ENCODE assay signal across 18 cellular contexts in the genomic region with DNA sequence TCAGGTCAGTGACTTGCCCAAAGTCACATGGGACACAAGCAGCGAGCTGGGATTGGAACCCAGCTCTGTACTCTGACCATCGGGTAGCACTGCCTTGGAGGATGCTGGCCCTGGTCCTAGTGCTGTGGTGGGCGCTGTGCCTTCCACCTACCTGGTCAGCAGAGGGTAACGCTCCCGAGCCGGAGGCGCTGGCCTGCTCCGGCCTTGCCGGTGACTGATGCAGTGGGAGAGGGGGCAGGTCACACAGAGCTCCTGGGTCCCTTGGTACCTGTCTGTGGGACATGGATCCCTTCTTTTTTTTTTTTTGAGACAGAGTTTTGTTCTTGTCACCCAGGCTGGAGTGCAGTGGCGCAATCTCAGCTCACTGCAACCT. TPM values are rescaled to one million over a fixed set of nuclear protein-coding genes. Genes with fewer than 3 reads are reported as not detected.
"Had no signal": no experiment of that assay in that cellular context is flagged by ENCODE, and none has a peak within 500 bp of the region (broad histone marks: within the 10 kb centered on the region; RNA-seq: fewer than 3 reads in every experiment).

No MANE protein-coding gene starts in this region.

- H3K4me1 ChIP-seq: esophagus muscularis mucosa, gastrocnemius medialis, heart right ventricle, sigmoid colon, upper lobe of left lung, uterus had no signal

- H3K36me3 Mint-ChIP-seq: stimulated activated memory B cell treated with anti-CD40 and anti-IgM and Interleukin-4, amounts not matched to agents 10 μg/mL and 1 μg/mL and 100 μg/mL, for 72 hours had no signal

- H3K36me3 ChIP-seq: esophagus muscularis mucosa, gastrocnemius medialis, heart right ventricle, neutrophil, sigmoid colon, tibial artery, upper lobe of left lung, uterus had no signal

- H3K27me3 ChIP-seq: uterus had no signal

- ATAC-seq: effector memory CD8-positive, alpha-beta T cell; gastrocnemius medialis; heart right ventricle; stimulated activated memory B cell treated with anti-CD40 and anti-IgM and Interleukin-4, amounts not matched to agents 10 μg/mL and 1 μg/mL and 100 μg/mL, for 72 hours had no signal

- H3K9me3 ChIP-seq: gastrocnemius medialis, neutrophil, sigmoid colon, upper lobe of left lung, uterus had no signal

- H3K27ac Mint-ChIP-seq: stimulated activated memory B cell treated with anti-CD40 and anti-IgM and Interleukin-4, amounts not matched to agents 10 μg/mL and 1 μg/mL and 100 μg/mL, for 72 hours had no signal

- H3K9me3 Mint-ChIP-seq: effector memory CD8-positive, alpha-beta T cell had no signal

- H3K27ac ChIP-seq: epithelial cell of prostate, esophagus muscularis mucosa, gastrocnemius medialis, heart right ventricle, neutrophil, sigmoid colon, skin epidermis, tibial artery, upper lobe of left lung, uterus had no signal

- H3K4me3 Mint-ChIP-seq: effector memory CD8-positive, alpha-beta T cell; stimulated activated memory B cell treated with anti-CD40 and anti-IgM and Interleukin-4, amounts not matched to agents 10 μg/mL and 1 μg/mL and 100 μg/mL, for 72 hours; stimulated activated naive CD8-positive, alpha-beta T cell treated with anti-CD3 and anti-CD28 coated beads, Interleukin-15, Interleukin-2, amounts not matched to agents 100 ng/mL and 50 ng/mL, for 24 hours had no signal

- H3K4me3 ChIP-seq: esophagus muscularis mucosa, gastrocnemius medialis, heart right ventricle, sigmoid colon, skin epidermis, tibial artery, upper lobe of left lung, uterus had no signal

- DNase-seq: effector memory CD8-positive, alpha-beta T cell; gastrocnemius medialis; heart right ventricle; hypothalamus; kidney glomerular epithelial cell; sigmoid colon; stimulated activated CD4-positive, alpha-beta T cell treated with anti-CD3 and anti-CD28 coated beads, Interleukin-2, amount 100 ng/mL, for 48 hours; tibial artery; upper lobe of left lung; uterus had no signal

RNA-seq across cellular contexts. Expression of a gene that starts 43.0 kb away (rescaled TPM):
- total RNA-seq: fibroblast of villous mesenchyme, gastrocnemius medialis, lung microvascular endothelial cell had no signal
